ENCODE assay signal across 6 cellular contexts in the genomic region with DNA sequence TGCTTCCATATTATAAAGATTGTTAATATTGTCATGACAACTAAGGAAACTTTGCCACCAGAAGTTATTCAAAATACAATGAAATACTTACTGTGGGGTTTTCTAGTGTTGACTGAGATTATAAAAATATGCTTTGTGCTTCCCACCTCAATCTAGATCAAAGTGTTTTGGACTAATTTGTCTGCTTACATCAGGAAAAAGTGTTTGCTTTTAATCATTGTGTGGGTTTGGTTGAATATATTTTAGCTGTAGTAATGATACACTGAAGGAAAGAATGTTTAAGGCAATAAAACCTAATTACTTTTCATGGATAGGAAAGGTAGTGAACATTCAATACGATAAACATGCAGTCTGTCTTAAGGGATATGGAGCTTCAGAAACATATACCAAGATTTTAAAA.
"Had no signal": no experiment of that assay in that cellular context is flagged by ENCODE, and none has a peak within 500 bp of the region (broad histone marks: within the 10 kb centered on the region; RNA-seq: fewer than 3 reads in every experiment).

No MANE protein-coding gene starts in this region.

- H3K4me3 ChIP-seq: K562 had no signal

- H3K27ac Mint-ChIP-seq: IgD-negative memory B cell had no signal

- ATAC-seq: HepG2, K562 had no signal

- H3K36me3 Mint-ChIP-seq: IgD-negative memory B cell had no signal

- H3K9me3 Mint-ChIP-seq: IgD-negative memory B cell had no signal

- H3K4me3 Mint-ChIP-seq: IgD-negative memory B cell had no signal

- DNase-seq: IMR-90, KBM-7, KG1 had no signal
